ENCODE assay signal across 9 cellular contexts in genomic region chr5:125409496-125410351, GRCh38.
DNase-seq lines count a peak whose midpoint lies in the region; ATAC-seq and TF ChIP-seq lines count a peak whose summit lies in the region.
"Had no signal": no experiment of that assay in that cellular context is flagged by ENCODE, and none has a peak within 500 bp of the region (broad histone marks: within the 10 kb centered on the region; RNA-seq: fewer than 3 reads in every experiment).

No MANE protein-coding gene starts in this region.

- intact Hi-C loops in ascending aorta (cut with DNase I): loop anchor here (2.0 to 10.0 kb wide), 5 partner anchors 75 to 735 kb away; no protein-coding TSS in a partner anchor
- intact Hi-C loops in activated T-helper 2 cell treated with anti-CD3 and anti-CD28 coated beads, Interferon-gamma antibody, Interleukin-2, Interleukin-4, amounts not matched to agents 10 μg/mL and 5 μg/mL and 100 μg/mL, durations not matched to agents 14 hours and 24 hours and 36 hours (cut with micrococcal nuclease): no loop called here
- intact Hi-C loops in left ventricle myocardium superior (cut with micrococcal nuclease): no loop called here

- no peaks in the 10 kb centered on the region for H3K27me3 ChIP-seq in ascending aorta

- no peaks in the 10 kb centered on the region for H3K27me3 Mint-ChIP-seq in activated T-helper 2 cell treated with anti-CD3 and anti-CD28 coated beads, Interferon-gamma antibody, Interleukin-2, Interleukin-4, amounts not matched to agents 10 μg/mL and 5 μg/mL and 100 μg/mL, durations not matched to agents 14 hours and 24 hours and 36 hours (ENCODE audit: low read depth)
- no peaks in the 10 kb centered on the region for H3K27me3 Mint-ChIP-seq in stimulated activated naive B cell treated with anti-CD40 and anti-IgM and Interleukin-4, amounts not matched to agents 10 μg/mL and 1 μg/mL and 100 μg/mL, for 72 hours

- peaks cover 10% of the 10 kb centered on the region for H3K9me3 Mint-ChIP-seq in activated T-helper 2 cell treated with anti-CD3 and anti-CD28 coated beads, Interferon-gamma antibody, Interleukin-2, Interleukin-4, amounts not matched to agents 10 μg/mL and 5 μg/mL and 100 μg/mL, durations not matched to agents 14 hours and 24 hours and 36 hours
- peaks cover 0 to 2% of the 10 kb centered on the region in 2 donors for H3K9me3 Mint-ChIP-seq in stimulated activated naive B cell treated with anti-CD40 and anti-IgM and Interleukin-4, amounts not matched to agents 10 μg/mL and 1 μg/mL and 100 μg/mL, for 72 hours

- no peaks in the 10 kb centered on the region for H3K4me1 Mint-ChIP-seq in activated T-helper 2 cell treated with anti-CD3 and anti-CD28 coated beads, Interferon-gamma antibody, Interleukin-2, Interleukin-4, amounts not matched to agents 10 μg/mL and 5 μg/mL and 100 μg/mL, durations not matched to agents 14 hours and 24 hours and 36 hours (ENCODE audit: low read depth)
- H3K4me1 Mint-ChIP-seq in stimulated activated naive B cell treated with anti-CD40 and anti-IgM and Interleukin-4, amounts not matched to agents 10 μg/mL and 1 μg/mL and 100 μg/mL, for 72 hours: peaks cover 25 to 36% of the 10 kb centered on the region in 2 donors

- H3K4me3 Mint-ChIP-seq in activated T-helper 2 cell treated with anti-CD3 and anti-CD28 coated beads, Interferon-gamma antibody, Interleukin-2, Interleukin-4, amounts not matched to agents 10 μg/mL and 5 μg/mL and 100 μg/mL, durations not matched to agents 14 hours and 24 hours and 36 hours (ENCODE audit: low read depth): no peak overlapping the region
- no peak overlapping the region for H3K4me3 Mint-ChIP-seq in stimulated activated naive B cell treated with anti-CD40 and anti-IgM and Interleukin-4, amounts not matched to agents 10 μg/mL and 1 μg/mL and 100 μg/mL, for 72 hours

- H3K27ac ChIP-seq in ascending aorta: peak overlapping the region; percentile 66 to 69

- H3K4me3 ChIP-seq in ascending aorta: no peak overlapping the region

- H3K36me3 ChIP-seq in ascending aorta: no peaks in the 10 kb centered on the region

- no peaks in the 10 kb centered on the region for H3K36me3 Mint-ChIP-seq in activated T-helper 2 cell treated with anti-CD3 and anti-CD28 coated beads, Interferon-gamma antibody, Interleukin-2, Interleukin-4, amounts not matched to agents 10 μg/mL and 5 μg/mL and 100 μg/mL, durations not matched to agents 14 hours and 24 hours and 36 hours (ENCODE audit: low read depth)
- H3K36me3 Mint-ChIP-seq in stimulated activated naive B cell treated with anti-CD40 and anti-IgM and Interleukin-4, amounts not matched to agents 10 μg/mL and 1 μg/mL and 100 μg/mL, for 72 hours: no peaks in the 10 kb centered on the region

- ATAC-seq in stimulated activated naive B cell treated with anti-CD40 and anti-IgM and Interleukin-4, amounts not matched to agents 10 μg/mL and 1 μg/mL and 100 μg/mL, for 72 hours (replicated peaks): no peak
- ATAC-seq in left ventricle myocardium superior: no peak

- H3K4me1 ChIP-seq in ascending aorta: peaks cover 3 to 31% of the 10 kb centered on the region in 2 donors

- no peak overlapping the region for H3K27ac Mint-ChIP-seq in activated T-helper 2 cell treated with anti-CD3 and anti-CD28 coated beads, Interferon-gamma antibody, Interleukin-2, Interleukin-4, amounts not matched to agents 10 μg/mL and 5 μg/mL and 100 μg/mL, durations not matched to agents 14 hours and 24 hours and 36 hours
- no peak overlapping the region for H3K27ac Mint-ChIP-seq in stimulated activated naive B cell treated with anti-CD40 and anti-IgM and Interleukin-4, amounts not matched to agents 10 μg/mL and 1 μg/mL and 100 μg/mL, for 72 hours

- no peaks in the 10 kb centered on the region for H3K9me3 ChIP-seq in ascending aorta

- DNase-seq in A172 (ENCODE audit: low spot score): peak; percentile 49
- peak; percentile 82 for DNase-seq in NCI-H1436 (lab: John Stamatoyannopoulos, UW)
- no peak for DNase-seq in ascending aorta (ENCODE audit: low spot score in 2 of 2)
- peak; percentile 67 for DNase-seq in kidney tubule cell (ENCODE audit: low spot score)
- DNase-seq in HK-2 (ENCODE audit: unreplicated experiment): no peak
- no peak for DNase-seq in activated T-helper 2 cell treated with anti-CD3 and anti-CD28 coated beads, Interferon-gamma antibody, Interleukin-2, Interleukin-4, amounts not matched to agents 10 μg/mL and 5 μg/mL and 100 μg/mL, durations not matched to agents 14 hours and 24 hours and 36 hours (ENCODE audit: low spot score)
- DNase-seq in stimulated activated naive B cell treated with anti-CD40 and anti-IgM and Interleukin-4, amounts not matched to agents 10 μg/mL and 1 μg/mL and 100 μg/mL, for 72 hours: no peak
- no peak for DNase-seq in left ventricle myocardium superior
- DNase-seq: activated CD8-positive, alpha-beta memory T cell treated with anti-CD3 and anti-CD28 coated beads, Interleukin-2, amount 50 U/mL, for 4 hours had no signal

- no peak for TF ChIP-seq CTCF in ascending aorta (IDR thresholded peaks at IDR 0.05)

Comparison
In these comparisons a context has a peak if more than half of its experiments do, and no peak if none do; other contexts are left out.
1. DNase-seq: peak in A172 (single experiment), NCI-H1436 (single experiment) and kidney tubule cell (single experiment); none in ascending aorta (0 of 2), HK-2 (single experiment), activated T-helper 2 cell treated with anti-CD3 and anti-CD28 coated beads, Interferon-gamma antibody, Interleukin-2, Interleukin-4, amounts not matched to agents 10 μg/mL and 5 μg/mL and 100 μg/mL, durations not matched to agents 14 hours and 24 hours and 36 hours (single experiment), stimulated activated naive B cell treated with anti-CD40 and anti-IgM and Interleukin-4, amounts not matched to agents 10 μg/mL and 1 μg/mL and 100 μg/mL, for 72 hours (single experiment) and left ventricle myocardium superior (single experiment).